16 cellular contexts compared by ENCODE assay signal in genomic region chr19:496333-496634, GRCh38. TPM values are rescaled to one million over a fixed set of nuclear protein-coding genes. Genes with fewer than 3 reads are reported as not detected.
A peak's percentile ranks its signal among the peaks of the same experiment; 100 is the strongest.
DNase-seq lines count a peak whose midpoint lies in the region; ATAC-seq and TF ChIP-seq lines count a peak whose summit lies in the region.
"Had no signal": no experiment of that assay in that cellular context is flagged by ENCODE, and none has a peak within 500 bp of the region (broad histone marks: within the 10 kb centered on the region; RNA-seq: fewer than 3 reads in every experiment).

Gene MADCAM1 (plus strand): TSS chr19:496486. CDS start chr19:496500, 14 bp downstream.

- H3K9me3 ChIP-seq in HAP-1, result no peaks in the 10 kb centered on the region; the same call in 1 of the 2 replicates
- no peaks in the 10 kb centered on the region for H3K9me3 ChIP-seq in iPS-20b (ENCODE audit: insufficient read depth, low read depth, low read length)
- H3K9me3 ChIP-seq: colonic mucosa, tibial artery had no signal

- H3K4me3 ChIP-seq in HAP-1 (peak within 1 kb of the TSS; percentile 13; the same call in 1 of the 2 replicates), iPS-20b (ENCODE audit: low read length) (peak within 1 kb of the TSS; percentile 50; the same call in 1 of the 2 replicates)
- H3K4me3 ChIP-seq: tibial artery had no signal

- H3K36me3 Mint-ChIP-seq in brain, result no peaks in the 10 kb centered on the region
- peaks cover 3 to 10% of the 10 kb centered on the region in 2 donors for H3K36me3 Mint-ChIP-seq in stimulated activated naive B cell treated with anti-CD40 and anti-IgM and Interleukin-4, amounts not matched to agents 10 μg/mL and 1 μg/mL and 100 μg/mL, for 72 hours

- no peak within 1 kb of the TSS for H3K9ac ChIP-seq in iPS-20b (ENCODE audit: low read depth, low read length)

- no peak within 1 kb of the TSS for H3K27ac Mint-ChIP-seq in brain
- peak within 1 kb of the TSS; percentile 25 for H3K27ac Mint-ChIP-seq in stimulated activated naive B cell treated with anti-CD40 and anti-IgM and Interleukin-4, amounts not matched to agents 10 μg/mL and 1 μg/mL and 100 μg/mL, for 72 hours
- H3K27ac Mint-ChIP-seq: activated T-helper 17 cell treated with anti-CD3 and anti-CD28 coated beads, Interleukin-2, amount 50 U/mL, for 72 hours; memory B cell had no signal

- peaks cover 0 to 10% (median 6%) of the 10 kb centered on the region in 5 experiments for H3K9me3 Mint-ChIP-seq in brain
- H3K9me3 Mint-ChIP-seq in stimulated activated naive B cell treated with anti-CD40 and anti-IgM and Interleukin-4, amounts not matched to agents 10 μg/mL and 1 μg/mL and 100 μg/mL, for 72 hours, result peaks cover 0 to 2% of the 10 kb centered on the region in 2 donors
- H3K9me3 Mint-ChIP-seq: activated T-helper 17 cell treated with anti-CD3 and anti-CD28 coated beads, Interleukin-2, amount 50 U/mL, for 72 hours had no signal

- no peak within 1 kb of the TSS for H3K27ac ChIP-seq in iPS-20b (ENCODE audit: low read length)
- H3K27ac ChIP-seq: brain microvascular endothelial cell, colonic mucosa, tibial artery had no signal

- in situ Hi-C loops in HAP-1 (cut with MboI; ENCODE audit: low sequenced_read_pairs), result no loop called here

- DNase-seq in HAP-1 (ENCODE audit: low spot score in 2 of 2) (no peak), NCI-H2081 treated with DMSO at 0.1 percent for 48 hours (lab: John Stamatoyannopoulos, UW) (no peak), NCI-H1048 (lab: John Stamatoyannopoulos, UW) (no peak)
- no peak for DNase-seq in stimulated activated naive B cell treated with anti-CD40 and anti-IgM and Interleukin-4, amounts not matched to agents 10 μg/mL and 1 μg/mL and 100 μg/mL, for 72 hours
- DNase-seq: brain microvascular endothelial cell, colonic mucosa, Karpas-422, NCI-H226, SHP77, SW 1271, tibial artery had no signal

- no peak for TF ChIP-seq CTCF in brain (conservative IDR thresholded peaks at IDR 0.05)

- ATAC-seq in stimulated activated naive B cell treated with anti-CD40 and anti-IgM and Interleukin-4, amounts not matched to agents 10 μg/mL and 1 μg/mL and 100 μg/mL, for 72 hours (replicated peaks), result no peak
- ATAC-seq in HG02588 (IDR thresholded peaks at IDR 0.05; ENCODE audit: unreplicated experiment), result no peak

- H3K36me3 ChIP-seq in HAP-1 (replicated peaks), result no peaks in the 10 kb centered on the region
- no peaks in the 10 kb centered on the region for H3K36me3 ChIP-seq in iPS-20b (ENCODE audit: insufficient read depth, low read depth, low read length)
- H3K36me3 ChIP-seq: brain microvascular endothelial cell, colonic mucosa, tibial artery had no signal

- peak within 1 kb of the TSS in 4 of 5 experiments; percentile 20 to 72 (median 30) for H3K4me3 Mint-ChIP-seq in brain
- H3K4me3 Mint-ChIP-seq in stimulated activated naive B cell treated with anti-CD40 and anti-IgM and Interleukin-4, amounts not matched to agents 10 μg/mL and 1 μg/mL and 100 μg/mL, for 72 hours, result no peak within 1 kb of the TSS
- H3K4me3 Mint-ChIP-seq: activated T-helper 17 cell treated with anti-CD3 and anti-CD28 coated beads, Interleukin-2, amount 50 U/mL, for 72 hours; memory B cell had no signal

- H3K4me1 ChIP-seq in HAP-1 (no peaks in the 10 kb centered on the region), iPS-20b (ENCODE audit: insufficient read depth, low read length) (no peaks in the 10 kb centered on the region)
- H3K4me1 ChIP-seq: colonic mucosa had no signal

- peaks cover 10% of the 10 kb centered on the region for H3K27me3 ChIP-seq in HAP-1 (ENCODE audit: low read depth)
- peaks cover 39% of the 10 kb centered on the region for H3K27me3 ChIP-seq in iPS-20b (ENCODE audit: insufficient read depth, low read length)

- H3K27me3 Mint-ChIP-seq in brain, result peaks cover 49% of the 10 kb centered on the region
- peaks cover 33 to 45% of the 10 kb centered on the region in 2 donors for H3K27me3 Mint-ChIP-seq in stimulated activated naive B cell treated with anti-CD40 and anti-IgM and Interleukin-4, amounts not matched to agents 10 μg/mL and 1 μg/mL and 100 μg/mL, for 72 hours

- H3K4me1 Mint-ChIP-seq in brain, result peaks cover 5% of the 10 kb centered on the region
- peaks cover 17 to 23% of the 10 kb centered on the region in 2 donors for H3K4me1 Mint-ChIP-seq in stimulated activated naive B cell treated with anti-CD40 and anti-IgM and Interleukin-4, amounts not matched to agents 10 μg/mL and 1 μg/mL and 100 μg/mL, for 72 hours
- H3K4me1 Mint-ChIP-seq: activated T-helper 17 cell treated with anti-CD3 and anti-CD28 coated beads, Interleukin-2, amount 50 U/mL, for 72 hours had no signal

RNA-seq across cellular contexts. Expression of gene MADCAM1, which starts in this region (rescaled TPM):
- 3.4 TPM for polyA plus RNA-seq in brain (ENCODE audit: insufficient read depth, low read depth, low replicate concordance)

Comparison
In these comparisons a context has a peak if more than half of its experiments do, and no peak if none do; other contexts are left out.
1. H3K4me3 Mint-ChIP-seq: peak in brain (4 of 5); none in stimulated activated naive B cell treated with anti-CD40 and anti-IgM and Interleukin-4, amounts not matched to agents 10 μg/mL and 1 μg/mL and 100 μg/mL, for 72 hours (0 of 2).